Comparison of ENCODE assay signal across 16 cellular contexts in the genomic region with DNA sequence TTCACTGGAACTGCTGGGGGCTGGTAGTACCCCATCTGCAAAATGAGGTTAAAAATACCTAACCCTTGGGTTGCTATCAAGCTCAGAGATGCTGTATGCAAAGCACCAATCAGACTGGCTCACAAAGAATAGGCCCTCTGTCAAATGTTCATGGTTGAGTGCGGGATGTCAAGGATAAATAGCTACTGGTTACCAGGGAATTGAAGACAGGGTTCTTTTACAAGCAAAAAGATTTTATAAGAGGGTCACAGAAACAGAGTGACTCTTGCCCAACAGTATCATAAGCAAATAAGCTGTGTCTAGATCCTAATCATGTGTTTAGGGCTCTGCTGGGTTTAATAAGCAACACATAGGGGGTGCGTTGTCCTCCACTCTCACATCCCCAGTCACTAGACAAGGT. TPM values are rescaled to one million over a fixed set of nuclear protein-coding genes. Genes with fewer than 3 reads are reported as not detected.
"Had no signal": no experiment of that assay in that cellular context is flagged by ENCODE, and none has a peak within 500 bp of the region (broad histone marks: within the 10 kb centered on the region; RNA-seq: fewer than 3 reads in every experiment).

No MANE protein-coding gene starts in this region.

- H3K9me3 ChIP-seq: colonic mucosa, esophagus squamous epithelium, ovary, stomach, testis, upper lobe of left lung had no signal

- ATAC-seq: activated CD8-positive, alpha-beta T cell treated with anti-CD3 and anti-CD28 coated beads for 36 hours; activated T-cell treated with anti-CD3 and anti-CD28 coated beads, Interleukin-2, amount 50 U/mL, for 72 hours; sciatic nerve had no signal

- H3K4me1 ChIP-seq: colonic mucosa, testis had no signal

- H3K4me3 ChIP-seq: colonic mucosa, esophagus squamous epithelium, ovary, stomach, testis, upper lobe of left lung had no signal

- H3K27me3 ChIP-seq: colonic mucosa, ovary, stomach, testis, upper lobe of left lung had no signal

- DNase-seq: activated CD4-positive, alpha-beta T cell treated with anti-CD3 and anti-CD28 coated beads for 48 hours; activated CD8-positive, alpha-beta T cell treated with anti-CD3 and anti-CD28 coated beads for 36 hours; activated gamma-delta T cell; activated T-cell treated with anti-CD3 and anti-CD28 coated beads, Interleukin-2, amount 50 U/mL, for 72 hours; amniotic stem cell; caudate nucleus; colonic mucosa; effector CD4-positive, alpha-beta T cell; esophagus squamous epithelium; ovary; stomach; testis; upper lobe of left lung had no signal

- H3K36me3 ChIP-seq: colonic mucosa, ovary, stomach, upper lobe of left lung had no signal

- H3K27ac ChIP-seq: colonic mucosa, ovary, stomach, testis, upper lobe of left lung had no signal

- FAIRE-seq: endothelial cell of umbilical vein had no signal

RNA-seq across cellular contexts. Expression of a gene that starts 11.9 kb away (rescaled TPM):
- total RNA-seq: endothelial cell of umbilical vein, fibroblast of villous mesenchyme had no signal
- polyA plus RNA-seq: endothelial cell of umbilical vein had no signal
